Comparison of ENCODE assay signal across 1 cellular context in genomic region chr2:239194731-239195317, GRCh38.
TF ChIP-seq lines count a peak whose summit lies in the region.

No MANE protein-coding gene starts in this region.

TF ChIP-seq in neural cell, 6 proteins besides CTCF, POLR2A, EP300 and RAD21 (continued from another document):
- TF ChIP-seq REST (IDR thresholded peaks at IDR 0.05; ENCODE audit: borderline replicate concordance) (no peak), SMC3 (conservative IDR thresholded peaks at IDR 0.05; ENCODE audit: poor library complexity) (no peak)
